19 cellular contexts compared by ENCODE assay signal in the genomic region with DNA sequence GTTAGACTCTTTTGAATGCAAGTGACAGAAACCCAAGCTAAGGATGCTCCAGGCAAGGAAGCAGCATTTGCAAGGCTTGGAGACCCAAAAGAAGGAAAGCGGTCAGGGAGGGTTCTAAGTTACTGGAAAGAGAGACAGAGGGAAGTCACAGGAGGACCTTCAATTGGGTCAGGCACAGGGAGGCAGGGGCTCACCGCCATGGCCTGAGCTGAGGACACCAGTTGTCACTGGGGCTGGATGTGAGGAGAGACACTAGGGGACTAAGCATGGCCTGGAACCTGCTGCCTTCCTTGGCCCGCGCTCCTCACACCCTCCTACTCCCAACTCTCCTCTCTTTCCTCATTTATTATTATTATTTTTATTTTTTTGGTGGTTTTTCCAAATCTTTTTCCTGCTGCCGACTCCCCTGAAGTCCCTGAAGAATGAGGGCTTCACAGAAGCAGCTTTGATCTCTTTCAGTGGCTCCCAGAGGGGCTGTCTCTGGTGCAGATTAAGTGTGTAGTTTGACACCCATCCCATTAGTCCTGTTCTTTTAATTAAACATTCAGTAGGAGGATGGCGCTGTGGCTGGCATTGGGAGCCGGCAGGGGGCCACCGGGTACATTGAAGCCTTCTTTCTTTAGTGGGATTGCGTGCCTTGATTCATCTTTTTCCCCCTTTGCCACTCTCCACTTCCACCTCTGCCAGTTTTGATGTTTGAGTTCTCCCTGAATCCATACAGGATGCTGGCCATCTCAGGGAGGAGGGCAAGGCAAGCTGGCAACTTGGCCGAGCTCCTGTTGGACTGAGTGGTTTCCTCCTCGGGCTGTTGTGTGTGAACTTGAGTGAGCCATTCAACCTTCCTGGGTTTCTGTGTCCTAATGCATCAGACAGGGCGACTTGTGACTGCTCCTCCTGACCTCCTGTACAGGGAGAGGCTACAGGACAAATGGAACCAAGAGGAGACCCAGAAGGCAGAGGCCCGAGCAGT. TPM values are rescaled to one million over a fixed set of nuclear protein-coding genes. Genes with fewer than 3 reads are reported as not detected.
DNase-seq lines count a peak whose midpoint lies in the region; ATAC-seq and TF ChIP-seq lines count a peak whose summit lies in the region.
"Had no signal": no experiment of that assay in that cellular context is flagged by ENCODE, and none has a peak within 500 bp of the region (broad histone marks: within the 10 kb centered on the region; RNA-seq: fewer than 3 reads in every experiment).

No MANE protein-coding gene starts in this region.

- DNase-seq in activated naive CD4-positive, alpha-beta T cell (lab: John Stamatoyannopoulos, UW) = no peak
- peak; percentile 47 for DNase-seq in islet precursor cell
- DNase-seq in Kasumi-1 (lab: John Stamatoyannopoulos, UW) = no peak
- no peak for DNase-seq in activated CD8-positive, alpha-beta T cell treated with anti-CD3 and anti-CD28 coated beads, Interleukin-2, amount 10 ng/mL, durations not matched to agents 7 days and 5 days
- DNase-seq in suprapubic skin (ENCODE audit: low spot score in 2 of 2) = no peak
- no peak for DNase-seq in activated CD4-positive, CD25-positive, alpha-beta regulatory T cell treated with anti-CD3 and anti-CD28 coated beads, Interleukin-2, amount 50 U/mL, for 72 hours
- DNase-seq: activated CD8-positive, alpha-beta memory T cell treated with anti-CD3 and anti-CD28 coated beads, Interleukin-2, amount 50 U/mL, for 48 hours; aorta; CD8-positive, alpha-beta T cell; central memory CD4-positive, alpha-beta T cell; DMS79 treated with DMSO at 0.1 percent for 48 hours; erythroblast; foreskin melanocyte; natural killer cell; NCI-H510A; right lobe of liver; stimulated activated CD4-positive, alpha-beta T cell treated with anti-CD3 and anti-CD28 coated beads, Interleukin-15, amount 100 ng/mL, for 24 hours had no signal

- H3K4me1 Mint-ChIP-seq in activated naive CD4-positive, alpha-beta T cell treated with anti-CD3 and anti-CD28 coated beads, Interleukin-2, amount 50 U/mL, for 24 hours = peaks cover 26% of the 10 kb centered on the region
- H3K4me1 Mint-ChIP-seq in activated CD8-positive, alpha-beta T cell treated with anti-CD3 and anti-CD28 coated beads, Interleukin-2, amount 10 ng/mL, durations not matched to agents 7 days and 5 days (ENCODE audit: low read depth) = peaks cover 30% of the 10 kb centered on the region

- H3K27ac ChIP-seq in VCaP = peak overlapping the region; percentile 18; the same call in 1 of the 2 replicates
- no peak overlapping the region for H3K27ac ChIP-seq in suprapubic skin
- H3K27ac ChIP-seq: right lobe of liver had no signal

- H3K27me3 Mint-ChIP-seq in activated naive CD4-positive, alpha-beta T cell treated with anti-CD3 and anti-CD28 coated beads, Interleukin-2, amount 50 U/mL, for 24 hours = no peaks in the 10 kb centered on the region
- no peaks in the 10 kb centered on the region for H3K27me3 Mint-ChIP-seq in activated CD8-positive, alpha-beta T cell treated with anti-CD3 and anti-CD28 coated beads, Interleukin-2, amount 10 ng/mL, durations not matched to agents 7 days and 5 days (ENCODE audit: low read depth)

- peak overlapping the region; percentile 65 for H3K27ac Mint-ChIP-seq in activated naive CD4-positive, alpha-beta T cell treated with anti-CD3 and anti-CD28 coated beads, Interleukin-2, amount 50 U/mL, for 24 hours
- H3K27ac Mint-ChIP-seq in activated CD8-positive, alpha-beta T cell treated with anti-CD3 and anti-CD28 coated beads, Interleukin-2, amount 10 ng/mL, durations not matched to agents 7 days and 5 days = no peak overlapping the region
- H3K27ac Mint-ChIP-seq: CD8-positive, alpha-beta T cell had no signal

- CTCF ChIA-PET in activated CD8-positive, alpha-beta T cell treated with anti-CD3 and anti-CD28 coated beads, Interleukin-2, amount 10 ng/mL, durations not matched to agents 7 days and 5 days (lab: Charles Lee) = interaction anchor here (2.2 to 5.7 kb wide), 3 partner anchors 10 to 232 kb away, joined by 10 to 39 read pairs (median 14); no protein-coding TSS in a partner anchor

- no peak overlapping the region for H3K4me3 ChIP-seq in suprapubic skin
- H3K4me3 ChIP-seq: right lobe of liver had no signal

- peaks cover 3% of the 10 kb centered on the region for H3K36me3 ChIP-seq in suprapubic skin
- H3K36me3 ChIP-seq: right lobe of liver had no signal

- no peak for TF ChIP-seq EP300 in suprapubic skin (IDR thresholded peaks at IDR 0.05)

- 80% methylated on average over 13 of the region's 13 CpGs for WGBS in suprapubic skin

- POLR2A ChIA-PET in activated CD8-positive, alpha-beta T cell treated with anti-CD3 and anti-CD28 coated beads, Interleukin-2, amount 10 ng/mL, durations not matched to agents 7 days and 5 days (lab: Charles Lee) = interaction anchor here (0.6 kb wide), 1 partner anchor 8 kb away, joined by 3 read pairs; no protein-coding TSS in a partner anchor

- ATAC-seq in activated CD8-positive, alpha-beta T cell treated with anti-CD3 and anti-CD28 coated beads, Interleukin-2, amount 10 ng/mL, durations not matched to agents 7 days and 5 days = no peak
- ATAC-seq: CD8-positive, alpha-beta T cell; natural killer cell had no signal

- TF ChIP-seq POLR2A in suprapubic skin (IDR thresholded peaks at IDR 0.05) = no peak

- peaks cover 25% of the 10 kb centered on the region for H3K4me1 ChIP-seq in suprapubic skin
- H3K4me1 ChIP-seq: right lobe of liver had no signal

- H3K36me3 Mint-ChIP-seq in activated naive CD4-positive, alpha-beta T cell treated with anti-CD3 and anti-CD28 coated beads, Interleukin-2, amount 50 U/mL, for 24 hours = peaks cover 7% of the 10 kb centered on the region
- peaks cover 9% of the 10 kb centered on the region for H3K36me3 Mint-ChIP-seq in activated CD8-positive, alpha-beta T cell treated with anti-CD3 and anti-CD28 coated beads, Interleukin-2, amount 10 ng/mL, durations not matched to agents 7 days and 5 days (ENCODE audit: low read depth)
- H3K36me3 Mint-ChIP-seq: natural killer cell had no signal

- H3K9me3 Mint-ChIP-seq in activated naive CD4-positive, alpha-beta T cell treated with anti-CD3 and anti-CD28 coated beads, Interleukin-2, amount 50 U/mL, for 24 hours = no peaks in the 10 kb centered on the region
- no peaks in the 10 kb centered on the region for H3K9me3 Mint-ChIP-seq in activated CD8-positive, alpha-beta T cell treated with anti-CD3 and anti-CD28 coated beads, Interleukin-2, amount 10 ng/mL, durations not matched to agents 7 days and 5 days (ENCODE audit: insufficient read depth)
- H3K9me3 Mint-ChIP-seq: CD8-positive, alpha-beta T cell; natural killer cell had no signal

- H3K27me3 ChIP-seq in suprapubic skin = no peaks in the 10 kb centered on the region
- H3K27me3 ChIP-seq: right lobe of liver had no signal

- H3K4me3 Mint-ChIP-seq in activated naive CD4-positive, alpha-beta T cell treated with anti-CD3 and anti-CD28 coated beads, Interleukin-2, amount 50 U/mL, for 24 hours = no peak overlapping the region
- no peak overlapping the region for H3K4me3 Mint-ChIP-seq in activated CD8-positive, alpha-beta T cell treated with anti-CD3 and anti-CD28 coated beads, Interleukin-2, amount 10 ng/mL, durations not matched to agents 7 days and 5 days
- H3K4me3 Mint-ChIP-seq: CD8-positive, alpha-beta T cell; natural killer cell had no signal

- TF ChIP-seq CTCF in VCaP (conservative IDR thresholded peaks at IDR 0.05) (no peak), suprapubic skin (IDR thresholded peaks at IDR 0.05) (no peak)

- H3K9me3 ChIP-seq in suprapubic skin = no peaks in the 10 kb centered on the region
- H3K9me3 ChIP-seq: right lobe of liver had no signal

RNA-seq across cellular contexts. Expression of a gene that starts 59.3 kb away (rescaled TPM):
- 10 to 100 TPM; 72.2 to 72.4 TPM for total RNA-seq in activated CD8-positive, alpha-beta T cell treated with anti-CD3 and anti-CD28 coated beads, Interleukin-2, amount 10 ng/mL, durations not matched to agents 7 days and 5 days
- total RNA-seq in suprapubic skin = 100 to 1,000 TPM in 1 of 4 donors, 10 to 100 TPM in 3; 49.1 to 222 (median 63.2) TPM
